Comparison of ENCODE assay signal across 1 cellular context in the genomic region with DNA sequence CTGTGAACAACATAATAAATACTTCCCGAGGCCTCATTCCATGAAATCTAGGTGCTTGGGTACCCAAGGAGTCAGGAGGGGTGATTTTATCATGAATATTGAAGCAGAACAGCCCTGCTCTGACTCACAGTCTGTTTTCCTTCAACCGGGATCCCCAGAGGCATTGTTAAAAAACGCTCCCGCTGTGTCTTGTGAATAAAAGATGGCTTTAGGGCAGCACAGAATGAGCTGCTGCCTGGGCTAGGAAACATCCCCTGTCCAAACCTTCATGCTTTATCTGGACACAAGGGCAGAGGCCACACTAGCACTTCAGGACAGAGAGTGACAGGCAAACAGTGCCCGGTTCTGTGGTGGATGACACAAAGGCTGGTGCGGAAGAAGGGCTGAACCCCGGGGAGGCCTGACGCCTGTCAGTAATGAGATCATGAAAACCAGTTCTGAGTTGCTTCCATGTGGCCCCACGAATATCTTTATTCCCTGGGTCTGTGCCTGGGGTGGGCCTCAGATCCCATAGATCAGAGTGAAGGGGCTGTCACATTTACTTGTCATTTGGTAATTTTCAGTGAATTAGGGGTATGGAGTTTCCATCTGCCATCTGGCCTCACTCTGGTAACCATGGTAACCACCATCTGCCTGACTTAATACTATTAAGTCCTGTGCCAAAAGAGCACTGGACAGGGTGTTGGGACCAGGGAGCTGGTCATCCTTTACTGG.
TF ChIP-seq lines count a peak whose summit lies in the region.

No MANE protein-coding gene starts in this region.

TF ChIP-seq in IMR-90, 13 proteins besides CTCF, POLR2A, EP300 and RAD21 (continued from another document):
- TF ChIP-seq, protein P1, sequence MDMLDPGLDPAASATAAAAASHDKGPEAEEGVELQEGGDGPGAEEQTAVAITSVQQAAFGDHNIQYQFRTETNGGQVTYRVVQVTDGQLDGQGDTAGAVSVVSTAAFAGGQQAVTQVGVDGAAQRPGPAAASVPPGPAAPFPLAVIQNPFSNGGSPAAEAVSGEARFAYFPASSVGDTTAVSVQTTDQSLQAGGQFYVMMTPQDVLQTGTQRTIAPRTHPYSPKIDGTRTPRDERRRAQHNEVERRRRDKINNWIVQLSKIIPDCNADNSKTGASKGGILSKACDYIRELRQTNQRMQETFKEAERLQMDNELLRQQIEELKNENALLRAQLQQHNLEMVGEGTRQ (IDR thresholded peaks at IDR 0.05; ENCODE audit: low read depth, low read length), result no peak
- TF ChIP-seq SMC3 (IDR thresholded peaks at IDR 0.05; ENCODE audit: low read depth, low read length), result no peak
- no peak for TF ChIP-seq RFX5 (IDR thresholded peaks at IDR 0.05; ENCODE audit: low read depth, low read length)
- no peak for TF ChIP-seq MAZ (IDR thresholded peaks at IDR 0.05; ENCODE audit: borderline replicate concordance, low read depth, low read length)
- TF ChIP-seq MAFK (IDR thresholded peaks at IDR 0.05; ENCODE audit: low read depth, low read length), result no peak
- TF ChIP-seq, protein P2, sequence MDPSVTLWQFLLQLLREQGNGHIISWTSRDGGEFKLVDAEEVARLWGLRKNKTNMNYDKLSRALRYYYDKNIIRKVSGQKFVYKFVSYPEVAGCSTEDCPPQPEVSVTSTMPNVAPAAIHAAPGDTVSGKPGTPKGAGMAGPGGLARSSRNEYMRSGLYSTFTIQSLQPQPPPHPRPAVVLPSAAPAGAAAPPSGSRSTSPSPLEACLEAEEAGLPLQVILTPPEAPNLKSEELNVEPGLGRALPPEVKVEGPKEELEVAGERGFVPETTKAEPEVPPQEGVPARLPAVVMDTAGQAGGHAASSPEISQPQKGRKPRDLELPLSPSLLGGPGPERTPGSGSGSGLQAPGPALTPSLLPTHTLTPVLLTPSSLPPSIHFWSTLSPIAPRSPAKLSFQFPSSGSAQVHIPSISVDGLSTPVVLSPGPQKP (IDR thresholded peaks at IDR 0.05; ENCODE audit: borderline replicate concordance, low read depth, low read length), result no peak
- no peak for TF ChIP-seq NFE2L2 (IDR thresholded peaks at IDR 0.05; ENCODE audit: low read depth, low read length)
